In the genomic region with DNA sequence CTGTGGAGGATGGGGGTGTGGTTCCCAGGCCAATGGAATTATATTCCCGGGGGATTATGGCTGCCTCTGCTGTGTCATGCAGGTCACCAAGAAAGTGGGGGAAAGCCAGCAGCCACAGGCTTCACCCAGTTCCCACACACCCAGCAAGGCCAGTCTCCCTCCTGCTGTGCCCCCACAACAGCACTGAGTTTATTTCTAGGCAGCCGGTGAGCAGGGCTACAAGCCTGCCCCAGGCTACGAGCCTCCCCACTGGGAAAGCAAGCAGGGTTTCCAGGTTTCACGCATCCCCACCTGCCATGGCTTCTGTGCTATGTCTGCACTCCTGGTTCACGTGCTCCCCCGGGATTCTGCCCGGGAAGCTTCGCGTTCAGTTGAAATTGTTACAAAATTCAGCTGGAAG, we compare ENCODE assay signal across 15 cellular contexts.
DNase-seq lines count a peak whose midpoint lies in the region; ATAC-seq and TF ChIP-seq lines count a peak whose summit lies in the region.
"Had no signal": no experiment of that assay in that cellular context is flagged by ENCODE, and none has a peak within 500 bp of the region (broad histone marks: within the 10 kb centered on the region; RNA-seq: fewer than 3 reads in every experiment).

No MANE protein-coding gene starts in this region.

- CTCF ChIA-PET in HEK293 (lab: Yijun Ruan, JAX) (interaction anchor here (0.6 to 3.7 kb wide), 7 partner anchors 8 to 705 kb away, joined by 3 to 23 read pairs (median 4); no protein-coding TSS in a partner anchor), MCF 10A (lab: Yijun Ruan, JAX) (interaction anchor here (1.0 to 1.1 kb wide), 2 partner anchors 8 to 19 kb away, joined by 3 to 6 read pairs; no protein-coding TSS in a partner anchor)

- POLR2A ChIA-PET in HEK293 (lab: Yijun Ruan, JAX) (no interaction called here), MCF 10A (lab: Yijun Ruan, JAX) (no interaction called here)

- ATAC-seq in GM21515 (IDR thresholded peaks at IDR 0.05; ENCODE audit: unreplicated experiment): no peak
- ATAC-seq: K562, SK-N-SH treated with all-trans-retinoic acid at 6 μM for 48 hours had no signal

- H3K36me3 Mint-ChIP-seq in osteocyte (ENCODE audit: unreplicated experiment) (no peaks in the 10 kb centered on the region), MCF 10A (ENCODE audit: insufficient read depth, unreplicated experiment) (no peaks in the 10 kb centered on the region)
- H3K36me3 Mint-ChIP-seq: CD14-positive monocyte had no signal

- no peaks in the 10 kb centered on the region for H3K36me3 ChIP-seq in HEK293 (ENCODE audit: control insufficient read depth in 2 of 2, insufficient read depth in 1 of 2, low read length in 2 of 2)
- H3K36me3 ChIP-seq: Peyer's patch had no signal

- H3K9me3 ChIP-seq in HEK293 (ENCODE audit: control insufficient read depth, insufficient read depth, low read depth, low read length): no peaks in the 10 kb centered on the region; the same call in 1 of the 2 replicates
- H3K9me3 ChIP-seq: Peyer's patch had no signal

- H3K27me3 Mint-ChIP-seq in osteocyte (ENCODE audit: unreplicated experiment) (peaks cover 19% of the 10 kb centered on the region), MCF 10A (ENCODE audit: insufficient read depth, unreplicated experiment) (peaks cover 98% of the 10 kb centered on the region)

- no peak overlapping the region for H3K27ac ChIP-seq in HEK293 (ENCODE audit: extremely low read depth, low read depth, low read length)
- H3K27ac ChIP-seq: Peyer's patch had no signal

- DNase-seq in NCI-H2107 treated with DMSO at 0.1 percent for 48 hours (lab: John Stamatoyannopoulos, UW; ENCODE audit: unreplicated experiment): peak; percentile 21
- DNase-seq in NCI-H2107 (lab: John Stamatoyannopoulos, UW): no peak
- peak; percentile 95 for DNase-seq in NCI-H69 (lab: John Stamatoyannopoulos, UW)
- DNase-seq in osteocyte (ENCODE audit: extremely low spot score, unreplicated experiment): peak; percentile 73
- no peak for DNase-seq in MCF 10A (ENCODE audit: unreplicated experiment)
- no peak for DNase-seq in Ammon's horn (ENCODE audit: low spot score)
- DNase-seq: NCI-H1105, NCI-H510A, Right ventricle myocardium superior had no signal

- H3K4me3 Mint-ChIP-seq in osteocyte (ENCODE audit: unreplicated experiment): no peak overlapping the region
- no peak overlapping the region for H3K4me3 Mint-ChIP-seq in MCF 10A (ENCODE audit: unreplicated experiment)
- H3K4me3 Mint-ChIP-seq: CD14-positive monocyte had no signal

- BruUV-seq in MCF 10A (replicated peaks; lab: Mats Ljungman, UMichigan): no TSS peak

- TF ChIP-seq CTCF in HEK293 (tag by site-specific recombination; IDR thresholded peaks at IDR 0.05) (no peak), osteocyte (IDR thresholded peaks at IDR 0.05) (no peak), MCF 10A (IDR thresholded peaks at IDR 0.05; ENCODE audit: unreplicated experiment) (no peak)

- H3K4me3 ChIP-seq in HEK293 (ENCODE audit: low read depth, low read length): no peak overlapping the region
- H3K4me3 ChIP-seq: K562, Peyer's patch had no signal

- H3K9me3 Mint-ChIP-seq in osteocyte (ENCODE audit: unreplicated experiment): peaks cover 10% of the 10 kb centered on the region
- H3K9me3 Mint-ChIP-seq in MCF 10A (ENCODE audit: unreplicated experiment): peaks cover 6% of the 10 kb centered on the region

- no peaks in the 10 kb centered on the region for H3K4me1 ChIP-seq in HEK293 (ENCODE audit: control insufficient read depth, insufficient read depth, low read length)
- H3K4me1 ChIP-seq: Peyer's patch had no signal

- intact Hi-C loops in MCF 10A (cut with micrococcal nuclease): no loop called here

- H3K27ac Mint-ChIP-seq in osteocyte (ENCODE audit: unreplicated experiment) (no peak overlapping the region), MCF 10A (ENCODE audit: low read depth, unreplicated experiment) (no peak overlapping the region)
- H3K27ac Mint-ChIP-seq: CD14-positive monocyte had no signal

- H3K4me1 Mint-ChIP-seq in osteocyte (ENCODE audit: unreplicated experiment) (no peaks in the 10 kb centered on the region), MCF 10A (ENCODE audit: insufficient read depth, unreplicated experiment) (no peaks in the 10 kb centered on the region)
- H3K4me1 Mint-ChIP-seq: CD14-positive monocyte had no signal

TF ChIP-seq in HEK293, 187 proteins besides CTCF, POLR2A, EP300 and RAD21:
- TF ChIP-seq GLIS1 (tag by site-specific recombination; IDR thresholded peaks at IDR 0.05) (peak; percentile 53), ZIC2 (tag by site-specific recombination; IDR thresholded peaks at IDR 0.05) (peak; percentile 96)
- TF ChIP-seq, protein P1, sequence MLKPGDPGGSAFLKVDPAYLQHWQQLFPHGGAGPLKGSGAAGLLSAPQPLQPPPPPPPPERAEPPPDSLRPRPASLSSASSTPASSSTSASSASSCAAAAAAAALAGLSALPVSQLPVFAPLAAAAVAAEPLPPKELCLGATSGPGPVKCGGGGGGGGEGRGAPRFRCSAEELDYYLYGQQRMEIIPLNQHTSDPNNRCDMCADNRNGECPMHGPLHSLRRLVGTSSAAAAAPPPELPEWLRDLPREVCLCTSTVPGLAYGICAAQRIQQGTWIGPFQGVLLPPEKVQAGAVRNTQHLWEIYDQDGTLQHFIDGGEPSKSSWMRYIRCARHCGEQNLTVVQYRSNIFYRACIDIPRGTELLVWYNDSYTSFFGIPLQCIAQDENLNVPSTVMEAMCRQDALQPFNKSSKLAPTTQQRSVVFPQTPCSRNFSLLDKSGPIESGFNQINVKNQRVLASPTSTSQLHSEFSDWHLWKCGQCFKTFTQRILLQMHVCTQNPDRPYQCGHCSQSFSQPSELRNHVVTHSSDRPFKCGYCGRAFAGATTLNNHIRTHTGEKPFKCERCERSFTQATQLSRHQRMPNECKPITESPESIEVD (tag by site-specific recombination; IDR thresholded peaks at IDR 0.05): no peak

Comparison
In these comparisons a context has a peak if more than half of its experiments do, and no peak if none do; other contexts are left out.
1. DNase-seq: peak in NCI-H2107 treated with DMSO at 0.1 percent for 48 hours (single experiment), NCI-H69 (single experiment) and osteocyte (single experiment); none in NCI-H2107 (single experiment), MCF 10A (single experiment) and Ammon's horn (single experiment).